Comparison of ENCODE assay signal across 19 cellular contexts in genomic region chr14:75431011-75431410, GRCh38. TPM values are rescaled to one million over a fixed set of nuclear protein-coding genes. Genes with fewer than 3 reads are reported as not detected.
DNase-seq lines count a peak whose midpoint lies in the region; ATAC-seq, FAIRE-seq and TF ChIP-seq lines count a peak whose summit lies in the region.
"Had no signal": no experiment of that assay in that cellular context is flagged by ENCODE, and none has a peak within 500 bp of the region (broad histone marks: within the 10 kb centered on the region; RNA-seq: fewer than 3 reads in every experiment).

No MANE protein-coding gene starts in this region.

- H3K27ac Mint-ChIP-seq in MCF 10A (ENCODE audit: low read depth, unreplicated experiment), result no peak overlapping the region
- H3K27ac Mint-ChIP-seq in chondrocyte (ENCODE audit: unreplicated experiment), result peak overlapping the region; percentile 39
- H3K27ac Mint-ChIP-seq in nephron, result peak overlapping the region; percentile 77 to 97 (median 88)
- H3K27ac Mint-ChIP-seq: activated naive CD8-positive, alpha-beta T cell treated with anti-CD3 and anti-CD28 coated beads for 36 hours; immature natural killer cell; stimulated activated naive CD8-positive, alpha-beta T cell treated with anti-CD3 and anti-CD28 coated beads, Interleukin-15, amount 100 ng/mL, for 72 hours had no signal

- ATAC-seq in sciatic nerve (no peak), HG03342 (IDR thresholded peaks at IDR 0.05; ENCODE audit: unreplicated experiment) (no peak)
- ATAC-seq: HepG2; stimulated activated naive CD8-positive, alpha-beta T cell treated with anti-CD3 and anti-CD28 coated beads, Interleukin-15, amount 100 ng/mL, for 72 hours had no signal

- peak overlapping the region in 2 of 4 donors; percentile 94 to 95 for H3K27ac ChIP-seq in tibial nerve
- H3K27ac ChIP-seq: right lobe of liver had no signal

- no peaks in the 10 kb centered on the region for H3K27me3 ChIP-seq in tibial nerve
- H3K27me3 ChIP-seq: right lobe of liver had no signal

- H3K27me3 Mint-ChIP-seq in MCF 10A (ENCODE audit: insufficient read depth, unreplicated experiment) (no peaks in the 10 kb centered on the region), chondrocyte (ENCODE audit: low read depth) (no peaks in the 10 kb centered on the region), nephron (ENCODE audit: low read depth) (peaks cover 13% of the 10 kb centered on the region)
- H3K27me3 Mint-ChIP-seq: naive B cell had no signal

- no TSS peak for BruUV-seq in MCF 10A (replicated peaks; lab: Mats Ljungman, UMichigan)

- TF ChIP-seq EP300 in tibial nerve (IDR thresholded peaks at IDR 0.05), result no peak

- H3K9me3 Mint-ChIP-seq in MCF 10A (ENCODE audit: unreplicated experiment) (no peaks in the 10 kb centered on the region), chondrocyte (ENCODE audit: low read depth) (no peaks in the 10 kb centered on the region), nephron (no peaks in the 10 kb centered on the region)
- H3K9me3 Mint-ChIP-seq: activated naive CD8-positive, alpha-beta T cell treated with anti-CD3 and anti-CD28 coated beads for 36 hours; naive B cell; stimulated activated naive CD8-positive, alpha-beta T cell treated with anti-CD3 and anti-CD28 coated beads, Interleukin-15, amount 100 ng/mL, for 72 hours had no signal

- intact Hi-C loops in MCF 10A (cut with micrococcal nuclease), result no loop called here
- intact Hi-C loops in sciatic nerve (cut with DNase I), result no loop called here

- peaks cover 39% of the 10 kb centered on the region for H3K36me3 Mint-ChIP-seq in MCF 10A (ENCODE audit: insufficient read depth, unreplicated experiment)
- H3K36me3 Mint-ChIP-seq in chondrocyte (ENCODE audit: low read depth), result peaks cover 19% of the 10 kb centered on the region
- H3K36me3 Mint-ChIP-seq in nephron (ENCODE audit: low read depth), result peaks cover 18% of the 10 kb centered on the region
- H3K36me3 Mint-ChIP-seq: activated naive CD8-positive, alpha-beta T cell treated with anti-CD3 and anti-CD28 coated beads for 36 hours; immature natural killer cell had no signal

- in situ Hi-C loops in T47D (cut with HindIII; ENCODE audit: low pct_unique_long_range_greater_than_20kb, low sequenced_read_pairs), result no loop called here

- POLR2A ChIA-PET in MCF 10A (lab: Yijun Ruan, JAX), result interaction anchor here (0.8 to 4.1 kb wide), 2 partner anchors 20 to 31 kb away, joined by 3 to 29 read pairs; no protein-coding TSS in a partner anchor

- H3K4me1 Mint-ChIP-seq in MCF 10A (ENCODE audit: insufficient read depth, unreplicated experiment) (peaks cover 23% of the 10 kb centered on the region), chondrocyte (ENCODE audit: low read depth) (peaks cover 48% of the 10 kb centered on the region), nephron (peaks cover 73% of the 10 kb centered on the region)

- TF ChIP-seq CTCF in MCF 10A (IDR thresholded peaks at IDR 0.05; ENCODE audit: unreplicated experiment), result no peak
- TF ChIP-seq CTCF in chondrocyte (IDR thresholded peaks at IDR 0.05), result no peak
- TF ChIP-seq CTCF in nephron (IDR thresholded peaks at IDR 0.05; ENCODE audit: unreplicated experiment in 3 of 3), result no peak
- no peak for TF ChIP-seq CTCF in tibial nerve (IDR thresholded peaks at IDR 0.05)

- FAIRE-seq in urothelium cell line (lab: Jason Lieb, UNC), result no peak
- FAIRE-seq: colon, HepG2 had no signal

- WGBS in tibial nerve, 2 donors, result 42 to 44% methylated on average over 6 of the region's 6 CpGs

- H3K9me3 ChIP-seq in tibial nerve, result no peaks in the 10 kb centered on the region
- H3K9me3 ChIP-seq: right lobe of liver had no signal

- H3K4me1 ChIP-seq in tibial nerve, result peaks cover 0 to 78% (median 36%) of the 10 kb centered on the region in 4 donors

- peak; percentile 41 to 55 for DNase-seq in T47D (ENCODE audit: low read depth in 1 of 2, low spot score in 1 of 2)
- no peak for DNase-seq in MCF 10A (ENCODE audit: unreplicated experiment)
- DNase-seq in chondrocyte (ENCODE audit: low spot score), result no peak
- DNase-seq in tibial nerve (ENCODE audit: low spot score in 2 of 2), result no peak
- no peak for DNase-seq in urothelium cell line (ENCODE audit: low spot score)
- no peak for DNase-seq in sciatic nerve (ENCODE audit: low spot score)
- DNase-seq: 8988T; activated naive CD8-positive, alpha-beta T cell treated with anti-CD3 and anti-CD28 coated beads for 36 hours; immature natural killer cell; naive B cell; NCI-H1092 treated with DMSO at 0.1 percent for 48 hours; OCI-M1; right lobe of liver; stimulated activated naive CD8-positive, alpha-beta T cell treated with anti-CD3 and anti-CD28 coated beads, Interleukin-15, amount 100 ng/mL, for 72 hours; T-helper 1 cell had no signal

- peaks cover 0 to 38% (median 0%) of the 10 kb centered on the region in 3 donors for H3K36me3 ChIP-seq in tibial nerve

- H3K4me3 Mint-ChIP-seq in MCF 10A (ENCODE audit: unreplicated experiment) (no peak overlapping the region), chondrocyte (ENCODE audit: unreplicated experiment) (peak overlapping the region; percentile 83), nephron (peak overlapping the region; percentile 83 to 90 (median 88))
- H3K4me3 Mint-ChIP-seq: activated naive CD8-positive, alpha-beta T cell treated with anti-CD3 and anti-CD28 coated beads for 36 hours; stimulated activated naive CD8-positive, alpha-beta T cell treated with anti-CD3 and anti-CD28 coated beads, Interleukin-15, amount 100 ng/mL, for 72 hours had no signal

- no peak for TF ChIP-seq POLR2A in tibial nerve (IDR thresholded peaks at IDR 0.05)

- H3K4me3 ChIP-seq in tibial nerve, result peak overlapping the region in 3 of 4 donors; percentile 19 to 83 (median 28)
- H3K4me3 ChIP-seq: right lobe of liver had no signal

- CTCF ChIA-PET in MCF 10A (lab: Yijun Ruan, JAX), result interaction anchor here (0.6 to 2.8 kb wide), 4 partner anchors 9 to 123 kb away, joined by 3 to 9 read pairs (median 4); no protein-coding TSS in a partner anchor

RNA-seq across cellular contexts. Expression of gene JDP2, which starts 3.2 kb away (rescaled TPM):
- total RNA-seq in MCF 10A (2022), result 38.9 and 45.3 TPM in 2 replicates
- 25.9 to 78.0 TPM (median 72.2 TPM) in 3 replicates for total RNA-seq in chondrocyte
- total RNA-seq in tibial nerve, result 100 to 1,000 TPM in 2 of 4 donors, 10 to 100 TPM in 2; 82.3 to 147 (median 106) TPM
- 59.7 TPM for total RNA-seq in sciatic nerve

Comparison
In these comparisons a context has a peak if more than half of its experiments do, and no peak if none do; other contexts are left out.
1. DNase-seq: peak in T47D (2 of 2); none in MCF 10A (single experiment), chondrocyte (single experiment), tibial nerve (0 of 2), urothelium cell line (single experiment) and sciatic nerve (single experiment).